In the genomic region with DNA sequence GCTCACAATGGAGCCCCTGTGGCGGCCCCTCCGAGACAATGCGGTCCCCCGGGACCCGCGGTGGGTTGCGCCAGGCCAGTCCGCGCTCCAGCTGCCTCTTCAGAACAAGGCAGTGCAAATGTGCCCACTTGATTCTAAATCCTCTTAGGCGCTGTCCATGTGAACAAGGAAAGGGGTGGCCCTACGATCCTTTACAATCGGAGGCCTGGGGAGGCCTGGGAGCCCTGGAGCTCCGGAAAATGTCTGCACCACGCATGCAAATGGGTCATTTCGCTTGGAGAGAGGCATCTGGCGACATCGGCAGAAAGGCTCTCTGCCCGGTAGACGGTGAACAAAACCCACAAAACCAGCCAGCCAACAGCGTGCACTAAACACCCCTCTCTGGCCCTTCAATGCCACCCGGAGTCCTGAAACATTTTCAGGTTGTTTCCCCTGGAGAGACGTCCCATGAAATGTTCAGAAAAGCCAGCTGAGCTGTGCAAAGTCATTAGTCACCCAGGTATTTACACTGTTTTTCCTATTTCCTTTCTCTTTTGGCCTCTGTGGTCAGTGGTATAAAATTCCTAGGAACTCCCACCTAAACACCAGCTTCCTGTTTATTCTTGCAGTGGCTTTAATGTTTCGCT, we compare ENCODE assay signal across 8 cellular contexts.
DNase-seq lines count a peak whose midpoint lies in the region; ATAC-seq and TF ChIP-seq lines count a peak whose summit lies in the region.

No MANE protein-coding gene starts in this region.

- no peaks in the 10 kb centered on the region for H3K36me3 Mint-ChIP-seq in activated CD8-positive, alpha-beta memory T cell treated with anti-CD3 and anti-CD28 coated beads, Interleukin-2, amount 10 ng/mL, durations not matched to agents 7 days and 5 days
- no peaks in the 10 kb centered on the region for H3K36me3 Mint-ChIP-seq in nephron (ENCODE audit: low read depth)

- peak overlapping the region; percentile 61 for H3K4me3 Mint-ChIP-seq in activated CD8-positive, alpha-beta memory T cell treated with anti-CD3 and anti-CD28 coated beads, Interleukin-2, amount 10 ng/mL, durations not matched to agents 7 days and 5 days
- H3K4me3 Mint-ChIP-seq in nephron = peak overlapping the region; percentile 78 to 84 (median 83)

- peak; percentile 61 for DNase-seq in DMS79 (lab: John Stamatoyannopoulos, UW)
- DNase-seq in MV-4-11 (lab: John Stamatoyannopoulos, UW) = peak; percentile 40
- no peak for DNase-seq in activated CD8-positive, alpha-beta memory T cell treated with anti-CD3 and anti-CD28 coated beads, Interleukin-2, amount 10 ng/mL, durations not matched to agents 7 days and 5 days
- DNase-seq in fibroblast of pulmonary artery (ENCODE audit: low read depth) = peak; percentile 84
- no peak for DNase-seq in HuH-7 (ENCODE audit: low spot score)
- no peak for DNase-seq in DMS114 treated with DMSO at 0.1 percent for 48 hours (lab: John Stamatoyannopoulos, UW; ENCODE audit: unreplicated experiment)

- no peaks in the 10 kb centered on the region for H3K9me3 Mint-ChIP-seq in activated CD8-positive, alpha-beta memory T cell treated with anti-CD3 and anti-CD28 coated beads, Interleukin-2, amount 10 ng/mL, durations not matched to agents 7 days and 5 days (ENCODE audit: low read depth)
- no peaks in the 10 kb centered on the region for H3K9me3 Mint-ChIP-seq in nephron

- peak; percentile 31 for ATAC-seq in GM21360 (IDR thresholded peaks at IDR 0.05; ENCODE audit: unreplicated experiment)
- peak; percentile 29 for ATAC-seq in activated CD8-positive, alpha-beta memory T cell treated with anti-CD3 and anti-CD28 coated beads, Interleukin-2, amount 10 ng/mL, durations not matched to agents 7 days and 5 days

- peaks cover 39% of the 10 kb centered on the region for H3K4me1 Mint-ChIP-seq in activated CD8-positive, alpha-beta memory T cell treated with anti-CD3 and anti-CD28 coated beads, Interleukin-2, amount 10 ng/mL, durations not matched to agents 7 days and 5 days
- H3K4me1 Mint-ChIP-seq in nephron = peaks cover 66% of the 10 kb centered on the region

- no peak for TF ChIP-seq CTCF in fibroblast of pulmonary artery (IDR thresholded peaks at IDR 0.05; ENCODE audit: low read length, missing control alignments)
- no peak for TF ChIP-seq CTCF in nephron (IDR thresholded peaks at IDR 0.05; ENCODE audit: unreplicated experiment in 3 of 3)

- peak overlapping the region; percentile 73 for H3K27ac Mint-ChIP-seq in activated CD8-positive, alpha-beta memory T cell treated with anti-CD3 and anti-CD28 coated beads, Interleukin-2, amount 10 ng/mL, durations not matched to agents 7 days and 5 days
- peak overlapping the region; percentile 95 to 99 (median 98) for H3K27ac Mint-ChIP-seq in nephron

- CTCF ChIA-PET in activated CD8-positive, alpha-beta memory T cell treated with anti-CD3 and anti-CD28 coated beads, Interleukin-2, amount 10 ng/mL, durations not matched to agents 7 days and 5 days (lab: Charles Lee) = interaction anchor here (0.6 to 1.1 kb wide), 2 partner anchors 115 to 351 kb away, joined by 3 to 5 read pairs; no protein-coding TSS in a partner anchor

- no peaks in the 10 kb centered on the region for H3K27me3 Mint-ChIP-seq in activated CD8-positive, alpha-beta memory T cell treated with anti-CD3 and anti-CD28 coated beads, Interleukin-2, amount 10 ng/mL, durations not matched to agents 7 days and 5 days
- H3K27me3 Mint-ChIP-seq in nephron (ENCODE audit: low read depth) = no peaks in the 10 kb centered on the region

- peak overlapping the region; percentile 13 for H3K4me3 ChIP-seq in fibroblast of pulmonary artery (replicated peaks; ENCODE audit: low read depth, low read length)

Comparison
In these comparisons a context has a peak if more than half of its experiments do, and no peak if none do; other contexts are left out.
1. DNase-seq: peak in DMS79 (single experiment), MV-4-11 (single experiment) and fibroblast of pulmonary artery (single experiment); none in activated CD8-positive, alpha-beta memory T cell treated with anti-CD3 and anti-CD28 coated beads, Interleukin-2, amount 10 ng/mL, durations not matched to agents 7 days and 5 days (single experiment), HuH-7 (single experiment) and DMS114 treated with DMSO at 0.1 percent for 48 hours (single experiment).